In genomic region chr4:156762851-156763250, GRCh38 we compare ENCODE assay signal across 22 cellular contexts.
DNase-seq lines count a peak whose midpoint lies in the region; ATAC-seq and TF ChIP-seq lines count a peak whose summit lies in the region.
"Had no signal": no experiment of that assay in that cellular context is flagged by ENCODE, and none has a peak within 500 bp of the region (broad histone marks: within the 10 kb centered on the region; RNA-seq: fewer than 3 reads in every experiment).

No MANE protein-coding gene starts in this region.

- H4K8ac ChIP-seq in mesenchymal stem cell (ENCODE audit: low read length) = peak overlapping the region; percentile 96

- intact Hi-C loops in A673 (cut with micrococcal nuclease; ENCODE audit: unreplicated experiment) = no loop called here

- H2BK15ac ChIP-seq in mesenchymal stem cell (ENCODE audit: low read depth, poor library complexity, severe bottlenecking) = peak overlapping the region; percentile 80

- H3K9me3 ChIP-seq in A673 (ENCODE audit: low read depth, low read length, poor library complexity, severe bottlenecking) = no peaks in the 10 kb centered on the region
- H3K9me3 ChIP-seq in mesenchymal stem cell (ENCODE audit: control insufficient read depth, low read length) = no peaks in the 10 kb centered on the region
- H3K9me3 ChIP-seq: esophagus muscularis mucosa, SK-N-SH had no signal

- no peak overlapping the region for H3K4me2 ChIP-seq in mesenchymal stem cell (ENCODE audit: low read length, poor library complexity, severe bottlenecking)
- H3K4me2 ChIP-seq: SK-N-SH had no signal

- peak overlapping the region; percentile 37 to 79 for H3K18ac ChIP-seq in mesenchymal stem cell (ENCODE audit: low read depth in 1 of 2, low read length in 2 of 2)

- ATAC-seq in GM21576 (IDR thresholded peaks at IDR 0.05; ENCODE audit: unreplicated experiment) = no peak
- ATAC-seq: activated T-helper 17 cell treated with anti-CD3 and anti-CD28 coated beads, Interleukin-2, amount 50 U/mL, for 72 hours; foreskin keratinocyte; sciatic nerve; stimulated activated memory B cell treated with anti-CD40 and anti-IgM and Interleukin-4, amounts not matched to agents 10 μg/mL and 1 μg/mL and 100 μg/mL, for 72 hours; T-helper 17 cell had no signal

- peak overlapping the region; percentile 79 to 91 for H3K4ac ChIP-seq in mesenchymal stem cell (ENCODE audit: low read depth in 1 of 2, low read length in 2 of 2)

- WGBS in mesenchymal stem cell = 79% methylated on average over 8 of the region's 8 CpGs

- H4K91ac ChIP-seq in mesenchymal stem cell (ENCODE audit: low read length) = peak overlapping the region; percentile 52

- peak overlapping the region; percentile 53 for H2BK5ac ChIP-seq in mesenchymal stem cell (ENCODE audit: low read depth, low read length, poor library complexity, severe bottlenecking)

- BruUV-seq in A673 (replicated peaks; lab: Mats Ljungman, UMichigan) = no TSS peak

- H3K14ac ChIP-seq in mesenchymal stem cell (ENCODE audit: low read length in 2 of 2) = peak overlapping the region in 1 of 2 experiments; percentile 96

- peaks cover 33% of the 10 kb centered on the region for H3K4me1 ChIP-seq in A673 (ENCODE audit: insufficient read depth, low read length, poor library complexity, severe bottlenecking)
- H3K4me1 ChIP-seq in mesenchymal stem cell (ENCODE audit: control insufficient read depth, insufficient read depth, low read depth, low read length) = peaks cover 2% of the 10 kb centered on the region

- H3K23ac ChIP-seq in mesenchymal stem cell (ENCODE audit: low read length in 2 of 2) = peak overlapping the region in 1 of 2 experiments; percentile 83

- H3K27me3 ChIP-seq in A673 (replicated peaks; ENCODE audit: insufficient read depth, low read depth, low read length, poor library complexity) = no peaks in the 10 kb centered on the region
- H3K27me3 ChIP-seq in mesenchymal stem cell (ENCODE audit: control insufficient read depth in 1 of 2, insufficient read depth in 1 of 2, low read length in 2 of 2) = no peaks in the 10 kb centered on the region
- H3K27me3 ChIP-seq: esophagus muscularis mucosa, foreskin keratinocyte had no signal

- H3K9ac ChIP-seq in mesenchymal stem cell (ENCODE audit: low read length) = no peak overlapping the region
- H3K9ac ChIP-seq: SK-N-SH had no signal

- no peak overlapping the region for H2AFZ ChIP-seq in mesenchymal stem cell (ENCODE audit: low read depth, low read length)

- POLR2A ChIA-PET in A673 (lab: Charles Lee; ENCODE audit: low non-redundant PET) = no interaction called here

- H3K79me1 ChIP-seq in mesenchymal stem cell (replicated peaks; ENCODE audit: low read length, poor library complexity, severe bottlenecking) = peaks cover 8% of the 10 kb centered on the region

- peak; percentile 42 for DNase-seq in A673 (ENCODE audit: low spot score)
- DNase-seq in DMS79 treated with DMSO at 0.1 percent for 48 hours (lab: John Stamatoyannopoulos, UW) = peak; percentile 76
- DNase-seq in NCI-H524 treated with DMSO at 0.1 percent for 48 hours (lab: John Stamatoyannopoulos, UW) = peak; percentile 34
- no peak for DNase-seq in mesenchymal stem cell
- DNase-seq in HuH-7 (ENCODE audit: low spot score) = no peak
- no peak for DNase-seq in SIG-M5 treated with dmso at 0.1 percent for 504 hours (lab: John Stamatoyannopoulos, UW; ENCODE audit: unreplicated experiment)
- DNase-seq: activated CD4-positive, alpha-beta memory T cell treated with anti-CD3 and anti-CD28 coated beads, Interleukin-2, amount 10 ng/mL, durations not matched to agents 7 days and 5 days; activated CD4-positive, CD25-positive, alpha-beta regulatory T cell treated with anti-CD3 and anti-CD28 coated beads, Interleukin-2, amount 50 U/mL, for 72 hours; central memory CD4-positive, alpha-beta T cell; foreskin keratinocyte; NCI-H1436; NCI-H748 treated with DMSO at 0.1 percent for 48 hours; RPMI8226; stimulated activated CD4-positive, alpha-beta T cell treated with anti-CD3 and anti-CD28 coated beads, Interleukin-4, amount 100 ng/mL, for 4 hours; substantia nigra; T-helper 17 cell had no signal

- H3K36me3 ChIP-seq in A673 (ENCODE audit: insufficient read depth, low read length, poor library complexity, severe bottlenecking) (peaks cover 10% of the 10 kb centered on the region), mesenchymal stem cell (ENCODE audit: control insufficient read depth in 1 of 2, insufficient read depth in 2 of 2, low read depth in 1 of 2, low read length in 2 of 2) (peaks cover 6 to 49% of the 10 kb centered on the region in 2 experiments)
- H3K36me3 ChIP-seq: esophagus muscularis mucosa had no signal

- no peak for TF ChIP-seq CTCF in A673 (conservative IDR thresholded peaks at IDR 0.05; ENCODE audit: low read depth, low read length)

- peak overlapping the region; percentile 90 for H2AK5ac ChIP-seq in mesenchymal stem cell (ENCODE audit: low read length, severe bottlenecking)

- peak overlapping the region; percentile 77 to 82 for H2BK12ac ChIP-seq in mesenchymal stem cell (ENCODE audit: low read length in 2 of 2)

- H3K27ac ChIP-seq in A673 (ENCODE audit: low read depth, low read length, poor library complexity, severe bottlenecking) (peak overlapping the region; percentile 8), mesenchymal stem cell (ENCODE audit: low read length, poor library complexity, severe bottlenecking) (peak overlapping the region; percentile 50)
- H3K27ac ChIP-seq: esophagus muscularis mucosa, foreskin keratinocyte had no signal

- no peak overlapping the region for H2BK120ac ChIP-seq in mesenchymal stem cell (ENCODE audit: low read depth, low read length)

- CTCF ChIA-PET in A673 (lab: Charles Lee) = no interaction called here

- H3K4me3 ChIP-seq in A673 (ENCODE audit: low read depth, low read length, poor library complexity, severe bottlenecking) = no peak overlapping the region
- H3K4me3 ChIP-seq in mesenchymal stem cell (ENCODE audit: insufficient read depth in 1 of 2, low read depth in 1 of 2, low read length in 2 of 2) = no peak overlapping the region
- H3K4me3 ChIP-seq: esophagus muscularis mucosa had no signal

Comparison
In these comparisons a context has a peak if more than half of its experiments do, and no peak if none do; other contexts are left out.
1. DNase-seq: peak in A673 (single experiment), DMS79 treated with DMSO at 0.1 percent for 48 hours (single experiment) and NCI-H524 treated with DMSO at 0.1 percent for 48 hours (single experiment); none in mesenchymal stem cell (single experiment), HuH-7 (single experiment) and SIG-M5 treated with dmso at 0.1 percent for 504 hours (single experiment).